In the genomic region with DNA sequence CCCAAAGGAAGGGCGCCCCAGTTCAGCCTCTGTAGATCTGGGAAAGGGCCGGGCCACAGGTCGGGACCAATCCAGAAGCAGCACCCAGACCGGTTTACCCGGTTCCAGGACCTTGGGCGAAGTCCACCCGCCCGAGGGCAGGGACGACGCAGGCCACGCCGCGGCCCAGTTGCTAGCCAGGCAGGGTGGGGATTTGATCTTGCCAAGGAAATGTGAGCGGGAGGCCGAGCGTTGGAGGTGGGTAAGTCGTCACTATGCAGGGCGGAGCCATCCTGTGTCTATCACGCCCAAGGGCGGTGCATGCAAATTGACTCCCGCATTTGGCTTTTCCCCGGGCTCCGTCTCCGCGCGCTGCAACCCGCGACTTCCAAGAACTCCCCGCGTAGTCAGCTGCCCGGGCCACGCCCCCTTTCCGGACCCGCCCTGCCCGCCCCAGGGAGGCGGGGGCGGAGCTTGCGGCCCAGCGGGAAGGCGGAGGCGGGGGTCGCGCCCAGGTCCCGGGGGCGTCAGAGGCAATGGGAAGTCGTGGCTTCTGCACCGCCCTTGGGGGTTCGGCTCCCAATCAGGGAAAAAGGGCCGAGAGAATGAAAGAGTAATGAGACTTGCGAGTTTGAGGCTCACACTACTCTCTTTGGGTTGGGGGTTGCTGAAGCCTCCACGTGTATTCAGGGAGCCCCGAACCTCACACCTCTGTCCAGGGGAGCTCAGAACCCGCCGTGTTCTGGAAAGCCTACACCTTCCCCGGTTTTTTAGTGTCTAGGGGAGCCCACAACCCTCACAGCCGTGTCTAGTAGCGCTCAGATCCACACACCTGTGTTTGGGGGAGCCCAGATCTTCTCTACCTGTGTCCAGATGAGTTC, we compare ENCODE assay signal across 8 cellular contexts. TPM values are rescaled to one million over a fixed set of nuclear protein-coding genes. Genes with fewer than 3 reads are reported as not detected.
DNase-seq lines count a peak whose midpoint lies in the region; ATAC-seq and TF ChIP-seq lines count a peak whose summit lies in the region.

No MANE protein-coding gene starts in this region.

- no peak overlapping the region for H2AK5ac ChIP-seq in H9 (ENCODE audit: insufficient read length, low read length)

- peaks cover 25% of the 10 kb centered on the region for H3K36me3 Mint-ChIP-seq in Caco-2 (ENCODE audit: insufficient read depth, unreplicated experiment)
- H3K36me3 Mint-ChIP-seq in H9 (ENCODE audit: insufficient read depth in 1 of 3, low read depth in 3 of 3), result no peaks in the 10 kb centered on the region

- no peak overlapping the region for H2AFZ ChIP-seq in H9 (ENCODE audit: low read length)

- H3K4me1 ChIP-seq in Caco-2 (peaks cover 38% of the 10 kb centered on the region), H9 (ENCODE audit: insufficient read depth, low read length) (peaks cover 7% of the 10 kb centered on the region; the same call in 1 of the 2 replicates)

- no peak overlapping the region for H4K5ac ChIP-seq in H9 (ENCODE audit: insufficient read length, low read depth, low read length)

- peak overlapping the region; percentile 51 for H2BK12ac ChIP-seq in H9 (ENCODE audit: insufficient read length, low read depth, low read length)

- peak overlapping the region; percentile 73; the same call in 1 of the 2 replicates for H3K14ac ChIP-seq in H9 (ENCODE audit: insufficient read depth, low read length)

- peak overlapping the region; percentile 65 for H3K18ac ChIP-seq in H9 (ENCODE audit: insufficient read length, low read depth, low read length)

- H3K4me3 ChIP-seq in Caco-2 (ENCODE audit: low read depth, low read length) (peak overlapping the region; percentile 48), astrocyte of the cerebellum (ENCODE audit: low read depth, low read length) (peak overlapping the region; percentile 16)

- H3K27me3 Mint-ChIP-seq in Caco-2 (ENCODE audit: insufficient read depth, unreplicated experiment) (no peaks in the 10 kb centered on the region), H9 (ENCODE audit: low read depth) (no peaks in the 10 kb centered on the region)

- BruUV-seq in Caco-2 (replicated peaks; lab: Mats Ljungman, UMichigan), result TSS peak; percentile 78

- no peak overlapping the region for H4K8ac ChIP-seq in H9 (replicated peaks; ENCODE audit: insufficient read length, low read depth, low read length)

- H4K91ac ChIP-seq in H9 (ENCODE audit: insufficient read length, low read depth, low read length), result peak overlapping the region; percentile 29

- H2BK5ac ChIP-seq in H9 (ENCODE audit: insufficient read length, low read length), result no peak overlapping the region

- peak overlapping the region; percentile 12; the same call in 1 of the 2 replicates for H3K4ac ChIP-seq in H9 (ENCODE audit: low read depth, low read length)

- peak overlapping the region; percentile 84 for H3K27ac ChIP-seq in H9 (ENCODE audit: insufficient read length, low read depth, low read length)

- no peak overlapping the region for H2BK15ac ChIP-seq in H9 (ENCODE audit: low read depth, low read length)

- intact Hi-C loops in Caco-2 (cut with micrococcal nuclease; ENCODE audit: unreplicated experiment), result loop anchor here (1.0 to 5.0 kb wide), 2 partner anchors 8 to 69 kb away; no protein-coding TSS in a partner anchor

- H3K27ac Mint-ChIP-seq in Caco-2 (ENCODE audit: unreplicated experiment) (peak overlapping the region; percentile 93), H9 (peak overlapping the region; percentile 100)

- no CpG with 5 or more reads among the region's 57 CpGs for WGBS in H9 (ENCODE audit: extremely low coverage, insufficient read length, low lambda C conversion rate)

- no peak overlapping the region for H3T11ph ChIP-seq in H9 (ENCODE audit: low read length)

- H3K4me3 Mint-ChIP-seq in Caco-2 (ENCODE audit: unreplicated experiment) (peak overlapping the region; percentile 79), H9 (peak overlapping the region; percentile 64 to 81)

- H3K4me2 ChIP-seq in H9 (ENCODE audit: insufficient read depth, insufficient read length, low read length), result peak overlapping the region; percentile 82

- H3K9me3 ChIP-seq in Caco-2 (no peaks in the 10 kb centered on the region), H9 (ENCODE audit: control insufficient read depth, low read depth, low read length) (no peaks in the 10 kb centered on the region)

- H3K56ac ChIP-seq in H9 (ENCODE audit: insufficient read length, low read depth, low read length), result no peak overlapping the region

- H3K79me1 ChIP-seq in H9 (ENCODE audit: insufficient read depth, low read depth, low read length, poor library complexity, severe bottlenecking), result no peaks in the 10 kb centered on the region

- no peaks in the 10 kb centered on the region for H3K79me2 ChIP-seq in H9 (ENCODE audit: insufficient read depth, low read length)

- no peaks in the 10 kb centered on the region for H4K20me1 ChIP-seq in H9 (ENCODE audit: control insufficient read depth, insufficient read depth, insufficient read length)

- CTCF ChIA-PET in Caco-2 (lab: Charles Lee), result interaction anchor here (1.1 to 2.1 kb wide), 4 partner anchors 8 to 185 kb away, joined by 3 to 9 read pairs (median 6); a partner anchor contains a TSS

- TF ChIP-seq CTCF in Caco-2 (IDR thresholded peaks at IDR 0.05; ENCODE audit: insufficient read depth in 1 of 2, low read depth in 1 of 2, low read length in 1 of 2, severe bottlenecking in 1 of 2, unreplicated experiment in 1 of 2) (no peak), H9 (conservative IDR thresholded peaks at IDR 0.05) (no peak), astrocyte of the cerebellum (IDR thresholded peaks at IDR 0.05; ENCODE audit: low read depth, low read length, missing control alignments) (no peak)

- H3K9me3 Mint-ChIP-seq in Caco-2 (ENCODE audit: unreplicated experiment) (no peaks in the 10 kb centered on the region), H9 (no peaks in the 10 kb centered on the region)

- H3K23ac ChIP-seq in H9 (ENCODE audit: insufficient read length, low read depth, low read length), result no peak overlapping the region

- DNase-seq in Caco-2 (peak; percentile 99), H9 (peak; percentile 98), NCI-H2029 (lab: John Stamatoyannopoulos, UW) (peak; percentile 97), T1000 (lab: John Stamatoyannopoulos, UW) (peak; percentile 78), astrocyte of the cerebellum (ENCODE audit: low read depth) (peak; percentile 83), hippocampal formation (lab: John Stamatoyannopoulos, UW) (peak; percentile 82 to 85), retina (peak; percentile 92)

- no peaks in the 10 kb centered on the region for H3K27me3 ChIP-seq in Caco-2 (replicated peaks; ENCODE audit: control insufficient read depth, insufficient read depth, low read length)
- no peaks in the 10 kb centered on the region for H3K27me3 ChIP-seq in H9 (ENCODE audit: insufficient read depth, low read length)

- in situ Hi-C loops in astrocyte of the cerebellum (cut with HindIII; ENCODE audit: low sequenced_read_pairs), result no loop called here

- POLR2A ChIA-PET in Caco-2 (lab: Charles Lee), result interaction anchor here (0.6 to 3.4 kb wide), 4 partner anchors 9 to 26 kb away, joined by 3 to 29 read pairs (median 3); no protein-coding TSS in a partner anchor

- H3K9ac ChIP-seq in H9 (ENCODE audit: extremely low read depth, insufficient read length, low read length), result peak overlapping the region; percentile 69

- peak overlapping the region; percentile 8 for H2BK120ac ChIP-seq in H9 (ENCODE audit: low read depth, low read length, poor library complexity, severe bottlenecking)

- no peak for ATAC-seq in GM21360 (IDR thresholded peaks at IDR 0.05; ENCODE audit: unreplicated experiment)

- no peak overlapping the region for H2BK20ac ChIP-seq in H9 (ENCODE audit: low read depth, low read length, poor library complexity, severe bottlenecking)

- no peaks in the 10 kb centered on the region for H3K36me3 ChIP-seq in Caco-2 (ENCODE audit: control insufficient read depth, insufficient read depth, low read length)

- H3K23me2 ChIP-seq in H9 (ENCODE audit: insufficient read length, low read depth, low read length, poor library complexity, severe bottlenecking), result peaks cover 15% of the 10 kb centered on the region

- H3K4me1 Mint-ChIP-seq in Caco-2 (ENCODE audit: low read depth, unreplicated experiment), result peaks cover 14% of the 10 kb centered on the region
- H3K4me1 Mint-ChIP-seq in H9, result peaks cover 36 to 44% of the 10 kb centered on the region in 2 experiments

RNA-seq across cellular contexts. Expression of a gene that starts 12.8 kb away (rescaled TPM):
- total RNA-seq in Caco-2 (2022) (72.0 and 72.4 TPM in 2 replicates), H9 (2021) (160 and 165 TPM in 2 replicates)

RNA-seq across cellular contexts. Expression of a gene that starts 12.8 kb away (rescaled TPM):
- 19.3 and 26.4 TPM in 2 replicates for total RNA-seq in Caco-2 (2022)
- total RNA-seq in H9 (2021), result 39.4 and 40.5 TPM in 2 replicates

RNA-seq across cellular contexts. Expression of a gene that starts 44.9 kb away (rescaled TPM):
- total RNA-seq in Caco-2 (2022) (89.6 and 92.7 TPM in 2 replicates), H9 (2021) (198 and 210 TPM in 2 replicates)

RNA-seq across cellular contexts. Expression of a gene that starts 46.4 kb away (rescaled TPM):
- total RNA-seq in Caco-2 (2022) (42.6 and 46.4 TPM in 2 replicates), H9 (2021) (92.8 and 95.7 TPM in 2 replicates)
